Comparison of ENCODE assay signal across 12 cellular contexts in genomic region chr18:50637961-50638622, GRCh38.
"Had no signal": no experiment of that assay in that cellular context is flagged by ENCODE, and none has a peak within 500 bp of the region (broad histone marks: within the 10 kb centered on the region; RNA-seq: fewer than 3 reads in every experiment).

No MANE protein-coding gene starts in this region.

- DNase-seq: activated B cell treated with CpG ODN at 0.5 μM for 24 hours; activated CD4-positive, alpha-beta T cell treated with anti-CD3 and anti-CD28 coated beads, Interleukin-2, amount 10 ng/mL, durations not matched to agents 7 days and 5 days; activated effector memory CD4-positive, alpha-beta T cell treated with Interleukin-2 at 50 U/mL for 16 hours; amygdala; left lung; mesenchymal stem cell; SIG-M5; T-helper 2 cell; transverse colon had no signal

- H3K27me3 Mint-ChIP-seq: activated B cell treated with CpG ODN at 0.5 μM for 24 hours; activated CD4-positive, alpha-beta T cell treated with anti-CD3 and anti-CD28 coated beads, Interleukin-2, amount 10 ng/mL, durations not matched to agents 7 days and 5 days; dendritic cell treated with granulocyte-macrophage colony-stimulating factor and Interleukin-4, amounts not matched to agents 40 ng/mL and 50 ng/mL, for 4 days had no signal

- H3K36me3 ChIP-seq: left lung, transverse colon had no signal

- H3K27ac ChIP-seq: left lung had no signal

- H3K9me3 Mint-ChIP-seq: activated B cell treated with CpG ODN at 0.5 μM for 24 hours; activated CD4-positive, alpha-beta T cell treated with anti-CD3 and anti-CD28 coated beads, Interleukin-2, amount 10 ng/mL, durations not matched to agents 7 days and 5 days; activated naive CD4-positive, alpha-beta T cell treated with anti-CD3 and anti-CD28 coated beads, Interleukin-2, amount 50 U/mL, for 24 hours; dendritic cell treated with granulocyte-macrophage colony-stimulating factor and Interleukin-4, amounts not matched to agents 40 ng/mL and 50 ng/mL, for 4 days had no signal

- H3K4me3 ChIP-seq: left lung, skin epidermis, transverse colon had no signal

- H3K27me3 ChIP-seq: left lung, transverse colon had no signal

- H3K4me1 Mint-ChIP-seq: activated B cell treated with CpG ODN at 0.5 μM for 24 hours; activated CD4-positive, alpha-beta T cell treated with anti-CD3 and anti-CD28 coated beads, Interleukin-2, amount 10 ng/mL, durations not matched to agents 7 days and 5 days; activated naive CD4-positive, alpha-beta T cell treated with anti-CD3 and anti-CD28 coated beads, Interleukin-2, amount 50 U/mL, for 24 hours had no signal

- H3K4me3 Mint-ChIP-seq: activated B cell treated with CpG ODN at 0.5 μM for 24 hours; activated CD4-positive, alpha-beta T cell treated with anti-CD3 and anti-CD28 coated beads, Interleukin-2, amount 10 ng/mL, durations not matched to agents 7 days and 5 days; activated naive CD4-positive, alpha-beta T cell treated with anti-CD3 and anti-CD28 coated beads, Interleukin-2, amount 50 U/mL, for 24 hours; dendritic cell treated with granulocyte-macrophage colony-stimulating factor and Interleukin-4, amounts not matched to agents 40 ng/mL and 50 ng/mL, for 4 days had no signal

- ATAC-seq: left lung had no signal

- H3K36me3 Mint-ChIP-seq: activated naive CD4-positive, alpha-beta T cell treated with anti-CD3 and anti-CD28 coated beads, Interleukin-2, amount 50 U/mL, for 24 hours had no signal

- H3K4me1 ChIP-seq: left lung had no signal

- H3K9me3 ChIP-seq: left lung, transverse colon had no signal

- H3K27ac Mint-ChIP-seq: activated B cell treated with CpG ODN at 0.5 μM for 24 hours; activated CD4-positive, alpha-beta T cell treated with anti-CD3 and anti-CD28 coated beads, Interleukin-2, amount 10 ng/mL, durations not matched to agents 7 days and 5 days; activated naive CD4-positive, alpha-beta T cell treated with anti-CD3 and anti-CD28 coated beads, Interleukin-2, amount 50 U/mL, for 24 hours; dendritic cell treated with granulocyte-macrophage colony-stimulating factor and Interleukin-4, amounts not matched to agents 40 ng/mL and 50 ng/mL, for 4 days had no signal
